ENCODE assay signal across 11 cellular contexts in the genomic region with DNA sequence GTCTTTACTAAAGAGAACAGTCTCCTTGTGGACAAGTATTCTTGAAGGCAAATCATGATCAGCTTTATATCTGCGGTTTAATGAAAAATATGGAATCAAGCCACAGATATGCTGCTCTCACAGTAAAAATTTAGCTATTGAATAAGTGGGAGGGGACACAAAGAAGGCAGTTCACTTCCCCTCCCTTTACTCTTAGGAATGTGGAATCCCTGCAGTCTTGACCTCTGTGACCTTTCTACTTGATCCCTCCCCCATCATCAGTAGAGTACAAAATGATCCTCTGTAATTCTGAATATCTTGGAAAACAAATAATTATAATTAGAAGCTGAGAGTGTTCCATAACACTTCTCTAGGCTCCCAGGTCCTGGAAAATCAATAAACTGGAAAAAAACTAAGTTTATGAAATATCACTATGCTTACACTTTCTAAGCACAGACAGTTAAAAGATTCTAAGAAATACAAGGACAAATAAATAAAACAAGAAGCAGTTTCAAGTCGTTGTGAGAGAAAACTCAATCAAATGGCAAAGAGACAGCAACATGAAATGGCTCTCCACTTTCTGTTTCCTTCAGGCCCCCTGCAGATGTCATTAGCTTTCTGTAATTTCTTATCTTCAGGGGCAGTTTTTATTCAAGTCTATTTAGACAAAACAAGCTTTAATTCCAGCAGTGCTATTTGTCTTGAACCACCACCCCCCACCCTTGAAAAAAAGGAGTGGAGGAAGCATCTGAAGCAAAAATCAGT.
DNase-seq lines count a peak whose midpoint lies in the region; ATAC-seq and TF ChIP-seq lines count a peak whose summit lies in the region.
"Had no signal": no experiment of that assay in that cellular context is flagged by ENCODE, and none has a peak within 500 bp of the region (broad histone marks: within the 10 kb centered on the region; RNA-seq: fewer than 3 reads in every experiment).

No MANE protein-coding gene starts in this region.

- TF ChIP-seq RAD21 in HCT116 (IDR thresholded peaks at IDR 0.05; ENCODE audit: low read depth): no peak
- no peak for TF ChIP-seq RAD21 in SK-N-SH (IDR thresholded peaks at IDR 0.05; ENCODE audit: low read length)

- intact Hi-C loops in HCT116 (cut with micrococcal nuclease): loop anchor here (10.0 kb wide), 1 partner anchor 253 kb away; no protein-coding TSS in a partner anchor
- intact Hi-C loops in sigmoid colon (cut with DNase I): no loop called here

- H3K79me2 ChIP-seq in HCT116 (ENCODE audit: insufficient read depth, low read length): no peaks in the 10 kb centered on the region
- no peaks in the 10 kb centered on the region for H3K79me2 ChIP-seq in SK-N-SH (ENCODE audit: insufficient read depth)
- no peaks in the 10 kb centered on the region for H3K79me2 ChIP-seq in hepatocyte

- H3K4me2 ChIP-seq in HCT116 (ENCODE audit: low read length): peak overlapping the region; percentile 30
- H3K4me2 ChIP-seq in SK-N-SH: peak overlapping the region; percentile 56
- H3K4me2 ChIP-seq in hepatocyte: no peak overlapping the region

- H3K9me3 ChIP-seq in HCT116 (ENCODE audit: control insufficient read depth in 1 of 2, insufficient read depth in 1 of 2, low read depth in 1 of 2, low read length in 2 of 2) (peaks cover 0 to 4% of the 10 kb centered on the region in 2 experiments; a peak in 1 of 4 replicates), SK-N-SH (no peaks in the 10 kb centered on the region), hepatocyte (ENCODE audit: low read depth) (no peaks in the 10 kb centered on the region), sigmoid colon (no peaks in the 10 kb centered on the region)
- H3K9me3 ChIP-seq: Peyer's patch had no signal

- POLR2A ChIA-PET in HCT116 (lab: Charles Lee): no interaction called here
- POLR2A ChIA-PET in SK-N-SH (lab: Yijun Ruan, JAX): no interaction called here
- POLR2A ChIA-PET in RWPE1 (lab: Yijun Ruan, JAX; ENCODE audit: low non-redundant PET): no interaction called here

- DNase-seq in HCT116 (ENCODE audit: low read depth, low spot score): no peak
- DNase-seq in SK-N-SH: no peak
- DNase-seq in hepatocyte (ENCODE audit: low spot score): no peak
- DNase-seq in sigmoid colon: no peak
- no peak for DNase-seq in RWPE1 (ENCODE audit: low spot score)
- DNase-seq in stimulated activated CD4-positive, alpha-beta T cell treated with anti-CD3 and anti-CD28 coated beads, Interleukin-4, amount 100 ng/mL, for 4 hours: no peak
- no peak for DNase-seq in NCI-H2081 (lab: John Stamatoyannopoulos, UW)
- DNase-seq in NCI-H2171 (lab: John Stamatoyannopoulos, UW): no peak
- DNase-seq: activated CD8-positive, alpha-beta memory T cell treated with anti-CD3 and anti-CD28 coated beads, Interleukin-2, amount 10 ng/mL, durations not matched to agents 7 days and 5 days; CD4-positive, alpha-beta T cell; Peyer's patch had no signal

- RAD21 ChIA-PET in HCT116 (lab: Charles Lee; ENCODE audit: low non-redundant PET in 1 of 2, low total read pairs in 2 of 2, uncharacterized antibody in 2 of 2, unreplicated experiment in 2 of 2): no interaction called here

- no peaks in the 10 kb centered on the region for H3K27me3 ChIP-seq in HCT116 (ENCODE audit: insufficient read depth, low read length)
- no peaks in the 10 kb centered on the region for H3K27me3 ChIP-seq in SK-N-SH (ENCODE audit: insufficient read depth)
- H3K27me3 ChIP-seq in hepatocyte: no peaks in the 10 kb centered on the region
- no peaks in the 10 kb centered on the region for H3K27me3 ChIP-seq in sigmoid colon
- H3K27me3 ChIP-seq: Peyer's patch had no signal

- peaks cover 9% of the 10 kb centered on the region for H3F3A ChIP-seq in SK-N-SH (replicated peaks; ENCODE audit: insufficient read depth)

- H3K27ac ChIP-seq in HCT116 (ENCODE audit: low read depth, low read length) (no peak overlapping the region), SK-N-SH (ENCODE audit: low read depth in 2 of 2, low read length in 1 of 2) (peak overlapping the region; percentile 65 to 83; a peak in 3 of 4 replicates), hepatocyte (peak overlapping the region; percentile 10), sigmoid colon (peak overlapping the region in 3 of 4 donors; percentile 13 to 39 (median 17)), RWPE1 (no peak overlapping the region)
- H3K27ac ChIP-seq: Peyer's patch had no signal

- no peak overlapping the region for H3K4me3 ChIP-seq in HCT116 (replicated peaks in 1 of 2; ENCODE audit: low read depth in 1 of 2, low read length in 2 of 2)
- no peak overlapping the region for H3K4me3 ChIP-seq in SK-N-SH (ENCODE audit: low read depth in 2 of 2, low read length in 1 of 2)
- no peak overlapping the region for H3K4me3 ChIP-seq in hepatocyte
- H3K4me3 ChIP-seq in sigmoid colon: no peak overlapping the region
- H3K4me3 ChIP-seq: Peyer's patch had no signal

- TF ChIP-seq CTCF in HCT116 (IDR thresholded peaks at IDR 0.05 in 2 of 3, conservative IDR thresholded peaks at IDR 0.05 in 1 of 3; ENCODE audit: borderline replicate concordance in 1 of 3, insufficient read depth in 1 of 3, low read depth in 2 of 3, low read length in 2 of 3): no peak
- no peak for TF ChIP-seq CTCF in SK-N-SH (IDR thresholded peaks at IDR 0.05)
- no peak for TF ChIP-seq CTCF in hepatocyte (IDR thresholded peaks at IDR 0.05; ENCODE audit: poor library complexity)
- no peak for TF ChIP-seq CTCF in sigmoid colon (IDR thresholded peaks at IDR 0.05)
- no peak for TF ChIP-seq CTCF in RWPE1 (conservative IDR thresholded peaks at IDR 0.05; ENCODE audit: low read depth)

- H4K20me1 ChIP-seq in HCT116 (ENCODE audit: insufficient read depth) (no peaks in the 10 kb centered on the region), SK-N-SH (ENCODE audit: insufficient read depth) (no peaks in the 10 kb centered on the region), hepatocyte (ENCODE audit: insufficient read depth, poor library complexity, severe bottlenecking) (no peaks in the 10 kb centered on the region)

- no peak for ATAC-seq in HCT116
- ATAC-seq: activated CD8-positive, alpha-beta memory T cell treated with anti-CD3 and anti-CD28 coated beads, Interleukin-2, amount 10 ng/mL, durations not matched to agents 7 days and 5 days had no signal

- H3K9me2 ChIP-seq in HCT116 (ENCODE audit: insufficient read depth) (no peaks in the 10 kb centered on the region), SK-N-SH (no peaks in the 10 kb centered on the region), hepatocyte (replicated peaks; ENCODE audit: insufficient read depth) (no peaks in the 10 kb centered on the region)

- H3K36me3 ChIP-seq in HCT116 (ENCODE audit: control insufficient read depth in 1 of 2, insufficient read depth in 2 of 2, low read length in 2 of 2) (no peaks in the 10 kb centered on the region), SK-N-SH (replicated peaks in 1 of 2; ENCODE audit: control insufficient read depth in 1 of 2, insufficient read depth in 2 of 2, low read length in 1 of 2) (peaks cover 0 to 3% of the 10 kb centered on the region in 2 experiments), hepatocyte (replicated peaks; ENCODE audit: insufficient read depth, low read depth) (no peaks in the 10 kb centered on the region), sigmoid colon (no peaks in the 10 kb centered on the region)
- H3K36me3 ChIP-seq: Peyer's patch had no signal

- H2AFZ ChIP-seq in HCT116 (ENCODE audit: low read depth, low read length, poor library complexity, severe bottlenecking): no peak overlapping the region
- peak overlapping the region; percentile 42; the same call in 1 of the 2 replicates for H2AFZ ChIP-seq in SK-N-SH (ENCODE audit: low read depth)
- H2AFZ ChIP-seq in hepatocyte: no peak overlapping the region

- no TSS peak for BruUV-seq in HCT116 (replicated peaks; lab: Mats Ljungman, UMichigan)

- H3K4me1 ChIP-seq in HCT116 (ENCODE audit: control insufficient read depth in 1 of 2, insufficient read depth in 2 of 2, low read length in 2 of 2) (peaks cover 2 to 23% of the 10 kb centered on the region in 2 experiments; a peak in 3 of 4 replicates), SK-N-SH (ENCODE audit: control insufficient read depth in 1 of 2, insufficient read depth in 2 of 2, low read depth in 1 of 2, low read length in 1 of 2) (peaks cover 9 to 10% of the 10 kb centered on the region in 2 experiments; a peak in 3 of 4 replicates), hepatocyte (ENCODE audit: insufficient read depth) (peaks cover 37% of the 10 kb centered on the region), sigmoid colon (peaks cover 0 to 55% (median 45%) of the 10 kb centered on the region in 4 donors)

- TF ChIP-seq EP300 in SK-N-SH (IDR thresholded peaks at IDR 0.05; ENCODE audit: borderline replicate concordance in 1 of 2, low read depth in 1 of 2, low read length in 1 of 2) (no peak), sigmoid colon (IDR thresholded peaks at IDR 0.05) (no peak)

- no peak for TF ChIP-seq POLR2A in HCT116 (IDR thresholded peaks at IDR 0.05; ENCODE audit: borderline replicate concordance, extremely low read depth, insufficient read depth, insufficient read length)
- TF ChIP-seq POLR2A in sigmoid colon (IDR thresholded peaks at IDR 0.05): no peak

- 56% methylated on average over 2 of the region's 2 CpGs for WGBS in SK-N-SH (ENCODE audit: low lambda C conversion rate)
- 49% methylated on average over 2 of the region's 2 CpGs for WGBS in hepatocyte (ENCODE audit: low lambda C conversion rate, missing lambda C conversion rate)
- WGBS in sigmoid colon, 2 donors: 60 to 64% methylated on average over 2 of the region's 2 CpGs

- no peak overlapping the region for H3K9ac ChIP-seq in HCT116 (ENCODE audit: low read length)
- peak overlapping the region; percentile 14; the same call in 1 of the 2 replicates for H3K9ac ChIP-seq in SK-N-SH

- CTCF ChIA-PET in HCT116 (lab: Charles Lee): no interaction called here
- CTCF ChIA-PET in SK-N-SH (lab: Yijun Ruan, JAX): interaction anchor here (1.2 to 3.1 kb wide), 2 partner anchors 21 to 978 kb away, joined by 3 to 11 read pairs; partner anchors contain the start of gene MYSM1
- CTCF ChIA-PET in RWPE1 (lab: Yijun Ruan, JAX): interaction anchor here (0.6 kb wide), 1 partner anchor 81 kb away, joined by 3 read pairs; no protein-coding TSS in a partner anchor

TF ChIP-seq in HCT116, 20 proteins besides CTCF, POLR2A, EP300 and RAD21 (continues in another document):
- no peak for TF ChIP-seq ZNF274 (IDR thresholded peaks at IDR 0.05; ENCODE audit: low read depth, low read length)
- no peak for TF ChIP-seq TCF7L2 (IDR thresholded peaks at IDR 0.05; ENCODE audit: borderline replicate concordance, extremely low read depth, insufficient read depth, insufficient read length)
- no peak for TF ChIP-seq ZFX (IDR thresholded peaks at IDR 0.05)
- no peak for TF ChIP-seq POLR2AphosphoS5 (IDR thresholded peaks at IDR 0.05; ENCODE audit: low read depth, low read length)
- TF ChIP-seq EGR1 (IDR thresholded peaks at IDR 0.05; ENCODE audit: low read depth): no peak

TF ChIP-seq in SK-N-SH, 30 proteins besides CTCF, POLR2A, EP300 and RAD21 (continues in another document):
- TF ChIP-seq TCF12 (IDR thresholded peaks at IDR 0.05) (no peak), NFIC (IDR thresholded peaks at IDR 0.05; ENCODE audit: borderline replicate concordance) (no peak), ELF1 (IDR thresholded peaks at IDR 0.05) (no peak)
- TF ChIP-seq, protein P1, sequence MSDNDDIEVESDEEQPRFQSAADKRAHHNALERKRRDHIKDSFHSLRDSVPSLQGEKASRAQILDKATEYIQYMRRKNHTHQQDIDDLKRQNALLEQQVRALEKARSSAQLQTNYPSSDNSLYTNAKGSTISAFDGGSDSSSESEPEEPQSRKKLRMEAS (IDR thresholded peaks at IDR 0.05; ENCODE audit: low read depth): no peak

Comparison
In these comparisons a context has a peak if more than half of its experiments do, and no peak if none do; other contexts are left out.
1. H3K27ac ChIP-seq: peak in SK-N-SH (2 of 2), hepatocyte (single experiment) and sigmoid colon (3 of 4); none in HCT116 (single experiment) and RWPE1 (single experiment).